9 cellular contexts compared by ENCODE assay signal in the genomic region with DNA sequence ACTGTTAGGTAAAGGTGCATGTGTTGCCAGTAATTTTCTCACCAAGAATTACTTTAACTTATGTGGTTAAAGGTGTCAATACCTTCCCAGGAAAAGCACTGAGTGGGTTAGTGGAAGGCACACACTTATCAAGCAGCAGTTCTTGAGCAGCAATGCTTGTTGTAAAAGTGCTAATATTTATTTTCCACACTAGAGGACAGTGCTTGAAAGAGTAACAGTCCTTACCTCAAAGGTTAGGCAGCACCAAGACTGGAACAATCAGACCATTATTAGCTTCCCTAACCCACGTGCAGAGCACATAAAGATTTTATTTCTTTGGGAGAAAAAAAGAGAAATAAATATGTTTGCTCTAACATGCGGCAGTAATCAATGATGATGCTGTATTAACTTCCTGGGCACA. TPM values are rescaled to one million over a fixed set of nuclear protein-coding genes. Genes with fewer than 3 reads are reported as not detected.
A peak's percentile ranks its signal among the peaks of the same experiment; 100 is the strongest.
DNase-seq lines count a peak whose midpoint lies in the region; ATAC-seq and TF ChIP-seq lines count a peak whose summit lies in the region.
"Had no signal": no experiment of that assay in that cellular context is flagged by ENCODE, and none has a peak within 500 bp of the region (broad histone marks: within the 10 kb centered on the region; RNA-seq: fewer than 3 reads in every experiment).

No MANE protein-coding gene starts in this region.

- H3K36me3 Mint-ChIP-seq in CD8-positive, alpha-beta memory T cell, result no peaks in the 10 kb centered on the region
- H3K36me3 Mint-ChIP-seq: memory B cell had no signal

- DNase-seq in A673 (ENCODE audit: low spot score) (peak; percentile 35), RWPE1 (ENCODE audit: low spot score) (peak; percentile 16), right cardiac atrium (no peak)
- no peak for DNase-seq in CD8-positive, alpha-beta memory T cell

- intact Hi-C loops in A673 (cut with micrococcal nuclease; ENCODE audit: unreplicated experiment) (no loop called here), right cardiac atrium (cut with DNase I) (no loop called here)

- H3K27me3 ChIP-seq in A673 (replicated peaks; ENCODE audit: insufficient read depth, low read depth, low read length, poor library complexity) (no peaks in the 10 kb centered on the region), right cardiac atrium (ENCODE audit: control insufficient read depth, insufficient read depth) (no peaks in the 10 kb centered on the region)
- H3K27me3 ChIP-seq in CD8-positive, alpha-beta memory T cell (ENCODE audit: insufficient read depth, low read length, poor library complexity, severe bottlenecking), result no peaks in the 10 kb centered on the region

- POLR2A ChIA-PET in A673 (lab: Charles Lee; ENCODE audit: low non-redundant PET), result no interaction called here
- POLR2A ChIA-PET in RWPE1 (lab: Yijun Ruan, JAX; ENCODE audit: low non-redundant PET), result no interaction called here
- POLR2A ChIA-PET in CD8-positive, alpha-beta memory T cell (lab: Charles Lee), result no interaction called here

- BruUV-seq in A673 (replicated peaks; lab: Mats Ljungman, UMichigan), result no TSS peak

- TF ChIP-seq CTCF in A673 (conservative IDR thresholded peaks at IDR 0.05; ENCODE audit: low read depth, low read length) (peak; percentile 53), RWPE1 (conservative IDR thresholded peaks at IDR 0.05; ENCODE audit: low read depth) (peak; percentile 68)

- WGBS in right cardiac atrium, result 29% methylated on average over 2 of the region's 2 CpGs

- H3K27me3 Mint-ChIP-seq in CD8-positive, alpha-beta memory T cell, result peaks cover 14 to 36% of the 10 kb centered on the region in 2 donors

- H3K4me3 ChIP-seq in A673 (ENCODE audit: low read depth, low read length, poor library complexity, severe bottlenecking) (no peak overlapping the region), right cardiac atrium (ENCODE audit: low read length) (no peak overlapping the region)
- no peak overlapping the region for H3K4me3 ChIP-seq in CD8-positive, alpha-beta memory T cell (ENCODE audit: low read length)

- H3K9me3 ChIP-seq in A673 (ENCODE audit: low read depth, low read length, poor library complexity, severe bottlenecking) (no peaks in the 10 kb centered on the region), right cardiac atrium (ENCODE audit: control insufficient read depth, low read length) (no peaks in the 10 kb centered on the region)
- H3K9me3 ChIP-seq in CD8-positive, alpha-beta memory T cell (ENCODE audit: low read length), result no peaks in the 10 kb centered on the region

- no peaks in the 10 kb centered on the region for H3K4me1 Mint-ChIP-seq in CD8-positive, alpha-beta memory T cell
- H3K4me1 Mint-ChIP-seq: memory B cell had no signal

- H3K27ac ChIP-seq in A673 (ENCODE audit: low read depth, low read length, poor library complexity, severe bottlenecking) (no peak overlapping the region), RWPE1 (no peak overlapping the region), right cardiac atrium (ENCODE audit: low read length) (no peak overlapping the region)
- no peak overlapping the region for H3K27ac ChIP-seq in CD8-positive, alpha-beta memory T cell (ENCODE audit: low read depth, low read length)

- CTCF ChIA-PET in A673 (lab: Charles Lee), result no interaction called here
- CTCF ChIA-PET in RWPE1 (lab: Yijun Ruan, JAX), result no interaction called here
- CTCF ChIA-PET in CD8-positive, alpha-beta memory T cell (lab: Charles Lee), result interaction anchor here (1.2 to 1.5 kb wide), 2 partner anchors 16 to 471 kb away, joined by 3 to 4 read pairs; a partner anchor contains a TSS

- no peaks in the 10 kb centered on the region for H3K9me3 Mint-ChIP-seq in CD8-positive, alpha-beta memory T cell
- H3K9me3 Mint-ChIP-seq: memory B cell had no signal

- H3K4me3 Mint-ChIP-seq in CD8-positive, alpha-beta memory T cell, result no peak overlapping the region
- H3K4me3 Mint-ChIP-seq: memory B cell had no signal

- H3K36me3 ChIP-seq in A673 (ENCODE audit: insufficient read depth, low read length, poor library complexity, severe bottlenecking), result no peaks in the 10 kb centered on the region
- H3K36me3 ChIP-seq in CD8-positive, alpha-beta memory T cell (ENCODE audit: insufficient read depth, low read length), result no peaks in the 10 kb centered on the region

- ATAC-seq in GM19463 (IDR thresholded peaks at IDR 0.05; ENCODE audit: unreplicated experiment) (peak; percentile 56), right cardiac atrium (peak; percentile 61 to 76), HG03159 (IDR thresholded peaks at IDR 0.05; ENCODE audit: unreplicated experiment) (no peak), GM21390 (IDR thresholded peaks at IDR 0.05; ENCODE audit: unreplicated experiment) (no peak), HG03457 (IDR thresholded peaks at IDR 0.05; ENCODE audit: unreplicated experiment) (no peak)

- H3K27ac Mint-ChIP-seq in CD8-positive, alpha-beta memory T cell, result no peak overlapping the region
- H3K27ac Mint-ChIP-seq: memory B cell had no signal

- H3K4me1 ChIP-seq in A673 (ENCODE audit: insufficient read depth, low read length, poor library complexity, severe bottlenecking) (peaks cover 13% of the 10 kb centered on the region), right cardiac atrium (ENCODE audit: control insufficient read depth, insufficient read depth, low read length) (no peaks in the 10 kb centered on the region)
- H3K4me1 ChIP-seq in CD8-positive, alpha-beta memory T cell (ENCODE audit: insufficient read depth, low read length), result no peaks in the 10 kb centered on the region

RNA-seq across cellular contexts. Expression of a gene that starts 48.8 kb away (rescaled TPM):
- total RNA-seq in A673 (2021) (75.3 and 85.9 TPM in 2 replicates), right cardiac atrium (10 to 100 TPM; 30.6 to 38.2 (median 33.3) TPM)
- polyA plus RNA-seq in right cardiac atrium, result 7.3 TPM
- total RNA-seq in CD8-positive, alpha-beta memory T cell, result 100 to 1,000 TPM; 143 to 151 TPM
- polyA plus RNA-seq in CD8-positive, alpha-beta memory T cell, result 76.8 TPM

Comparison
In these comparisons a context has a peak if more than half of its experiments do, and no peak if none do; other contexts are left out.
1. DNase-seq: peak in A673 (single experiment) and RWPE1 (single experiment); none in right cardiac atrium (0 of 3) and CD8-positive, alpha-beta memory T cell (0 of 5).
2. ATAC-seq: peak in GM19463 (single experiment) and right cardiac atrium (2 of 2); none in HG03159 (single experiment), GM21390 (single experiment) and HG03457 (single experiment).